7 cellular contexts compared by ENCODE assay signal in genomic region chr12:47312794-47313426, GRCh38.
A peak's percentile ranks its signal among the peaks of the same experiment; 100 is the strongest.
DNase-seq lines count a peak whose midpoint lies in the region; ATAC-seq and TF ChIP-seq lines count a peak whose summit lies in the region.

No MANE protein-coding gene starts in this region.

- H3K36me3 ChIP-seq in Karpas-422 (ENCODE audit: insufficient read depth, low read length), result no peaks in the 10 kb centered on the region
- no peaks in the 10 kb centered on the region for H3K36me3 ChIP-seq in neutrophil

- no peak overlapping the region; the same call in 1 of the 2 replicates for H2AFZ ChIP-seq in Karpas-422 (ENCODE audit: low read length)

- H3K9ac ChIP-seq in Karpas-422 (ENCODE audit: low read length), result peak overlapping the region; percentile 8; the same call in 1 of the 2 replicates

- ATAC-seq in GM19035 (IDR thresholded peaks at IDR 0.05; ENCODE audit: unreplicated experiment) (peak; percentile 92), HG02759 (IDR thresholded peaks at IDR 0.05; ENCODE audit: unreplicated experiment) (peak; percentile 84)

- H3K9me3 ChIP-seq in Karpas-422 (ENCODE audit: low read length), result no peaks in the 10 kb centered on the region
- no peaks in the 10 kb centered on the region for H3K9me3 ChIP-seq in neutrophil

- DNase-seq in Karpas-422 (peak; percentile 92), dermis blood vessel endothelial cell (no peak), SW 1271 (lab: John Stamatoyannopoulos, UW) (no peak)
- no peak for DNase-seq in activated CD8-positive, alpha-beta memory T cell treated with anti-CD3 and anti-CD28 coated beads, Interleukin-2, amount 50 U/mL, for 4 hours

- no peaks in the 10 kb centered on the region for H3K9me2 ChIP-seq in Karpas-422 (replicated peaks; ENCODE audit: insufficient read depth, low read length)

- no peaks in the 10 kb centered on the region for H4K20me1 ChIP-seq in Karpas-422 (ENCODE audit: insufficient read depth, low read depth, low read length)

- TF ChIP-seq CTCF in neutrophil (IDR thresholded peaks at IDR 0.05), result no peak

- peak overlapping the region; percentile 52 for H3K4me2 ChIP-seq in Karpas-422 (ENCODE audit: low read depth, low read length, poor library complexity, severe bottlenecking)

- H3K27ac ChIP-seq in Karpas-422 (ENCODE audit: low read length) (peak overlapping the region; percentile 87), neutrophil (peak overlapping the region; percentile 14)

- no peaks in the 10 kb centered on the region for H3K79me2 ChIP-seq in Karpas-422 (ENCODE audit: low read length)

- H3K27me3 ChIP-seq in Karpas-422 (ENCODE audit: low read length), result no peaks in the 10 kb centered on the region
- H3K27me3 ChIP-seq in neutrophil, result no peaks in the 10 kb centered on the region

- H3K4me1 ChIP-seq in Karpas-422 (ENCODE audit: low read length), result peaks cover 25% of the 10 kb centered on the region
- H3K4me1 ChIP-seq in neutrophil (ENCODE audit: control insufficient read depth in 1 of 2, insufficient read depth in 1 of 2, low read depth in 1 of 2, low read length in 1 of 2), result peaks cover 17 to 26% of the 10 kb centered on the region in 2 experiments

- H3K4me3 ChIP-seq in Karpas-422 (ENCODE audit: low read length) (no peak overlapping the region), neutrophil (ENCODE audit: low read depth in 1 of 2, low read length in 1 of 2) (no peak overlapping the region)
